6 cellular contexts compared by ENCODE assay signal in the genomic region with DNA sequence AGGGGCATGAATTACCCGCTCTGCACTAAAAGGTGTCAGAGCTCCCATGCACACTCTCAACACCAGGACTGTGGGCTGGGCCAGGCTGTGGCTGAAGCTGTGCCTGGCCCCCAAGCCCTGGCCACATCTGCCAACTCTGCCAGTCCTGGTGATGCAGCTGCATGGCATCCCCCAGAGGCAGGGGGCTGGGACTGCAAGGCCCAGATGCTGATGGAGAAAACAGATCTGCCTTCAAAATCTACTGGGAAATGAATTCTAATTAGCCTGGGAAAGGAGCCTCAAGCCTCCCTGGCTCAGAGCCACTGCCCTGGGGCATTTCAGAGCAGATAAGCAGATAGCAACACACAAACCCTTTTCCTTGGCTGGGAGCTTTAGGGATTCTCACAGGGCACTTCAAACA.
DNase-seq lines count a peak whose midpoint lies in the region; ATAC-seq lines count a peak whose summit lies in the region.

No MANE protein-coding gene starts in this region.

- ATAC-seq in GM18858 (IDR thresholded peaks at IDR 0.05; ENCODE audit: unreplicated experiment) (no peak), HG03045 (IDR thresholded peaks at IDR 0.05; ENCODE audit: unreplicated experiment) (no peak), GM21529 (IDR thresholded peaks at IDR 0.05; ENCODE audit: unreplicated experiment) (no peak)

- peak; percentile 91 for DNase-seq in DMS79 (lab: John Stamatoyannopoulos, UW)
- peak; percentile 28 for DNase-seq in NCI-H1694 treated with DMSO at 0.1 percent for 48 hours (lab: John Stamatoyannopoulos, UW)
- DNase-seq in fibroblast of gingiva (ENCODE audit: low read depth) = peak; percentile 39

Comparison
In these comparisons a context has a peak if more than half of its experiments do, and no peak if none do; other contexts are left out.
1. DNase-seq: peak in every context shown above with its lines; median percentile 91 in DMS79; 39 in fibroblast of gingiva; 28 in NCI-H1694 treated with DMSO at 0.1 percent for 48 hours.